ENCODE assay signal across 1 cellular context in the genomic region with DNA sequence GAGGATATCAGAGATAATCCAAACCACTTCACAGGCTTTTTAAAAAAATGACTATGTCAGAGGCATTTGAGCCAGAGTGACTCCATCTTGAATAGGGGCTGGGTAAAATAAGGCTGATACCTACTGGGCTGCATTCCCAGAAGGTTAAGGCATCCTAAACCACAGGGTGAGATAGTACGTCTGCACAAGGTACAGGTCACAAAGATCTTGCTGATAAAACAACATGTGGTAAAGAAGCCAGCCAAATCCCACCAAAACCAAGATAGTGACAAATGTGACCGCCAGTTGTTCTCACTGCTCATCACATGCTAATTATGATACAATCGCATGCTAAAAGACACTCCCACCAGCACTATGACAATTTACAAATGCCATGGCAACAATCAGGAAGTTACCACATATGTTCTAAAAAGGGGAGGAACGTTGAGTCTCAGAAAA.
TF ChIP-seq lines count a peak whose summit lies in the region.

No MANE protein-coding gene starts in this region.

TF ChIP-seq in K562, 482 proteins besides CTCF, POLR2A, EP300 and RAD21 (continued from another document and continues in another):
- TF ChIP-seq, protein P1, sequence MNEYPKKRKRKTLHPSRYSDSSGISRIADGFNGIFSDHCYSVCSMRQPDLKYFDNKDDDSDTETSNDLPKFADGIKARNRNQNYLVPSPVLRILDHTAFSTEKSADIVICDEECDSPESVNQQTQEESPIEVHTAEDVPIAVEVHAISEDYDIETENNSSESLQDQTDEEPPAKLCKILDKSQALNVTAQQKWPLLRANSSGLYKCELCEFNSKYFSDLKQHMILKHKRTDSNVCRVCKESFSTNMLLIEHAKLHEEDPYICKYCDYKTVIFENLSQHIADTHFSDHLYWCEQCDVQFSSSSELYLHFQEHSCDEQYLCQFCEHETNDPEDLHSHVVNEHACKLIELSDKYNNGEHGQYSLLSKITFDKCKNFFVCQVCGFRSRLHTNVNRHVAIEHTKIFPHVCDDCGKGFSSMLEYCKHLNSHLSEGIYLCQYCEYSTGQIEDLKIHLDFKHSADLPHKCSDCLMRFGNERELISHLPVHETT (CRISPR knock-in tag; conservative IDR thresholded peaks at IDR 0.05 in 1 of 2, IDR thresholded peaks at IDR 0.05 in 1 of 2) = peak in 1 of 2 experiments; percentile 97; a peak in 2 of 4 replicates
- TF ChIP-seq MECOM (CRISPR knock-in tag; IDR thresholded peaks at IDR 0.05) = peak; percentile 53; the same call in 1 of the 2 replicates
- peak; percentile 70; the same call in 1 of the 2 replicates for TF ChIP-seq ZNF23 (CRISPR knock-in tag; IDR thresholded peaks at IDR 0.05)
- peak; percentile 94 for TF ChIP-seq ERF (CRISPR knock-in tag; IDR thresholded peaks at IDR 0.05)
- TF ChIP-seq NR2C1 (IDR thresholded peaks at IDR 0.05) = no peak
- TF ChIP-seq NR2C1 (tag; IDR thresholded peaks at IDR 0.05) = peak; percentile 68
- TF ChIP-seq, protein P2, sequence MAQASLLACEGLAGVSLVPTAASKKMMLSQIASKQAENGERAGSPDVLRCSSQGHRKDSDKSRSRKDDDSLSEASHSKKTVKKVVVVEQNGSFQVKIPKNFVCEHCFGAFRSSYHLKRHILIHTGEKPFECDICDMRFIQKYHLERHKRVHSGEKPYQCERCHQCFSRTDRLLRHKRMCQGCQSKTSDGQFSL (CRISPR knock-in tag; IDR thresholded peaks at IDR 0.05) = no peak
- TF ChIP-seq, protein P2 (tag; IDR thresholded peaks at IDR 0.05) = peak in 1 of 2 experiments; percentile 76; a peak in 2 of 4 replicates
- TF ChIP-seq ZNF551 (CRISPR knock-in tag; IDR thresholded peaks at IDR 0.05) = no peak
- TF ChIP-seq, protein P3, sequence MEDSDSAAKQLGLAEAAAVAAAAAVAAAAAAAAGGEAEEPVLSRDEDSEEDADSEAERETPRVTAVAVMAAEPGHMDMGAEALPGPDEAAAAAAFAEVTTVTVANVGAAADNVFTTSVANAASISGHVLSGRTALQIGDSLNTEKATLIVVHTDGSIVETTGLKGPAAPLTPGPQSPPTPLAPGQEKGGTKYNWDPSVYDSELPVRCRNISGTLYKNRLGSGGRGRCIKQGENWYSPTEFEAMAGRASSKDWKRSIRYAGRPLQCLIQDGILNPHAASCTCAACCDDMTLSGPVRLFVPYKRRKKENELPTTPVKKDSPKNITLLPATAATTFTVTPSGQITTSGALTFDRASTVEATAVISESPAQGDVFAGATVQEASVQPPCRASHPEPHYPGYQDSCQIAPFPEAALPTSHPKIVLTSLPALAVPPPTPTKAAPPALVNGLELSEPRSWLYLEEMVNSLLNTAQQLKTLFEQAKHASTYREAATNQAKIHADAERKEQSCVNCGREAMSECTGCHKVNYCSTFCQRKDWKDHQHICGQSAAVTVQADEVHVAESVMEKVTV (CRISPR knock-in tag; IDR thresholded peaks at IDR 0.05) = peak; percentile 11; the same call in 1 of the 2 replicates
- no peak for TF ChIP-seq PPARD (CRISPR knock-in tag; IDR thresholded peaks at IDR 0.05)
- no peak for TF ChIP-seq PHF21A (IDR thresholded peaks at IDR 0.05; ENCODE audit: borderline replicate concordance, low read depth)
- TF ChIP-seq ZNF668 (CRISPR knock-in tag; IDR thresholded peaks at IDR 0.05) = peak; percentile 62; the same call in 1 of the 2 replicates
- TF ChIP-seq ZNF212 (CRISPR knock-in tag; IDR thresholded peaks at IDR 0.05) = peak; percentile 34; the same call in 1 of the 2 replicates
- peak; percentile 65; the same call in 1 of the 2 replicates for TF ChIP-seq HSF4 (CRISPR knock-in tag; IDR thresholded peaks at IDR 0.05; ENCODE audit: borderline replicate concordance)
- peak; percentile 90 for TF ChIP-seq GTF2A2 (tag; IDR thresholded peaks at IDR 0.05)
- no peak for TF ChIP-seq MYC (IDR thresholded peaks at IDR 0.05; ENCODE audit: low read depth, low read length)
- TF ChIP-seq MYC (CRISPR knock-in tag; IDR thresholded peaks at IDR 0.05; ENCODE audit: borderline replicate concordance, low read depth) = no peak
- TF ChIP-seq ZNF3 (CRISPR knock-in tag; IDR thresholded peaks at IDR 0.05) = no peak
- TF ChIP-seq ZNF764 (CRISPR knock-in tag; IDR thresholded peaks at IDR 0.05; ENCODE audit: low read depth) = 0 out of 2 replicates have a peak, but pooled peaks have one; percentile 70
- TF ChIP-seq ZNF184 (CRISPR knock-in tag; IDR thresholded peaks at IDR 0.05) = no peak
- peak; percentile 86 for TF ChIP-seq ZNF79 (CRISPR knock-in tag; IDR thresholded peaks at IDR 0.05; ENCODE audit: low read depth)
- peak; percentile 79; the same call in 1 of the 2 replicates for TF ChIP-seq ZNF174 (CRISPR knock-in tag; IDR thresholded peaks at IDR 0.05)
- peak; percentile 95 for TF ChIP-seq ZNF175 (CRISPR knock-in tag; IDR thresholded peaks at IDR 0.05; ENCODE audit: low read depth)
- TF ChIP-seq, protein P4, sequence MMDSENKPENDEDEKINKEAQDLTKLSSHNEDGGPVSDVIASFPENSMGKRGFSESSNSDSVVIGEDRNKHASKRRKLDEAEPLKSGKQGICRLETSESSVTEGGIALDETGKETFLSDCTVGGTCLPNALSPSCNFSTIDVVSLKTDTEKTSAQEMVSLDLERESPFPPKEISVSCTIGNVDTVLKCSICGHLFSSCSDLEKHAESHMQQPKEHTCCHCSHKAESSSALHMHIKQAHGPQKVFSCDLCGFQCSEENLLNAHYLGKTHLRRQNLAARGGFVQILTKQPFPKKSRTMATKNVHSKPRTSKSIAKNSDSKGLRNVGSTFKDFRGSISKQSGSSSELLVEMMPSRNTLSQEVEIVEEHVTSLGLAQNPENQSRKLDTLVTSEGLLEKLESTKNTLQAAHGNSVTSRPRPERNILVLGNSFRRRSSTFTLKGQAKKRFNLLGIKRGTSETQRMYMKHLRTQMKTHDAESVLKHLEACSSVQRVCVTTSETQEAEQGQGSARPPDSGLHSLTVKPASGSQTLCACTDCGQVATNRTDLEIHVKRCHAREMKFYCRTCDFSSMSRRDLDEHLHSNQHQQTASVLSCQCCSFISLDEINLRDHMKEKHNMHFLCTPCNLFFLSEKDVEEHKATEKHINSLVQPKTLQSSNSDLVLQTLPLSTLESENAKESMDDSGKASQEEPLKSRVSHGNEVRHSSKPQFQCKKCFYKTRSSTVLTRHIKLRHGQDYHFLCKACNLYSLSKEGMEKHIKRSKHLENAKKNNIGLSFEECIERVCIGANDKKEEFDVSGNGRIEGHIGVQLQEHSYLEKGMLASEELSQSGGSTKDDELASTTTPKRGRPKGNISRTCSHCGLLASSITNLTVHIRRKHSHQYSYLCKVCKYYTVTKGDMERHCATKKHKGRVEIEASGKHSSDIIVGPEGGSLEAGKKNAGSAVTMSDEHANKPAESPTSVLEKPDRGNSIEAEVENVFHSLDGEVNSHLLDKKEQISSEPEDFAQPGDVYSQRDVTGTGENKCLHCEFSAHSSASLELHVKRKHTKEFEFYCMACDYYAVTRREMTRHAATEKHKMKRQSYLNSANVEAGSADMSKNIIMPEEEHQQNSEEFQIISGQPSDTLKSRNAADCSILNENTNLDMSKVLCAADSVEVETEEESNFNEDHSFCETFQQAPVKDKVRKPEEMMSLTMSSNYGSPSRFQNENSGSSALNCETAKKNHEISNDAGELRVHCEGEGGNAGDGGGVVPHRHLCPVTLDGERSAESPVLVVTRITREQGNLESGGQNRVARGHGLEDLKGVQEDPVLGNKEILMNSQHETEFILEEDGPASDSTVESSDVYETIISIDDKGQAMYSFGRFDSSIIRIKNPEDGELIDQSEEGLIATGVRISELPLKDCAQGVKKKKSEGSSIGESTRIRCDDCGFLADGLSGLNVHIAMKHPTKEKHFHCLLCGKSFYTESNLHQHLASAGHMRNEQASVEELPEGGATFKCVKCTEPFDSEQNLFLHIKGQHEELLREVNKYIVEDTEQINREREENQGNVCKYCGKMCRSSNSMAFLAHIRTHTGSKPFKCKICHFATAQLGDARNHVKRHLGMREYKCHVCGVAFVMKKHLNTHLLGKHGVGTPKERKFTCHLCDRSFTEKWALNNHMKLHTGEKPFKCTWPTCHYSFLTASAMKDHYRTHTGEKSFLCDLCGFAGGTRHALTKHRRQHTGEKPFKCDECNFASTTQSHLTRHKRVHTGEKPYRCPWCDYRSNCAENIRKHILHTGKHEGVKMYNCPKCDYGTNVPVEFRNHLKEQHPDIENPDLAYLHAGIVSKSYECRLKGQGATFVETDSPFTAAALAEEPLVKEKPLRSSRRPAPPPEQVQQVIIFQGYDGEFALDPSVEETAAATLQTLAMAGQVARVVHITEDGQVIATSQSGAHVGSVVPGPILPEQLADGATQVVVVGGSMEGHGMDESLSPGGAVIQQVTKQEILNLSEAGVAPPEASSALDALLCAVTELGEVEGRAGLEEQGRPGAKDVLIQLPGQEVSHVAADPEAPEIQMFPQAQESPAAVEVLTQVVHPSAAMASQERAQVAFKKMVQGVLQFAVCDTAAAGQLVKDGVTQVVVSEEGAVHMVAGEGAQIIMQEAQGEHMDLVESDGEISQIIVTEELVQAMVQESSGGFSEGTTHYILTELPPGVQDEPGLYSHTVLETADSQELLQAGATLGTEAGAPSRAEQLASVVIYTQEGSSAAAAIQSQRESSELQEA (IDR thresholded peaks at IDR 0.05; ENCODE audit: low read depth) = no peak
- TF ChIP-seq DIDO1 (tag; IDR thresholded peaks at IDR 0.05; ENCODE audit: low read depth) = peak; percentile 68
- no peak for TF ChIP-seq TBL1XR1 (IDR thresholded peaks at IDR 0.05; ENCODE audit: low read length in 2 of 2)
- TF ChIP-seq ETS2 (tag; IDR thresholded peaks at IDR 0.05; ENCODE audit: borderline replicate concordance, poor library complexity, severe bottlenecking) = no peak
- TF ChIP-seq SRSF3 (IDR thresholded peaks at IDR 0.05; ENCODE audit: insufficient read depth, low read length) = no peak
- TF ChIP-seq CREM (IDR thresholded peaks at IDR 0.05; ENCODE audit: low read depth) = no peak
- TF ChIP-seq, protein P5, sequence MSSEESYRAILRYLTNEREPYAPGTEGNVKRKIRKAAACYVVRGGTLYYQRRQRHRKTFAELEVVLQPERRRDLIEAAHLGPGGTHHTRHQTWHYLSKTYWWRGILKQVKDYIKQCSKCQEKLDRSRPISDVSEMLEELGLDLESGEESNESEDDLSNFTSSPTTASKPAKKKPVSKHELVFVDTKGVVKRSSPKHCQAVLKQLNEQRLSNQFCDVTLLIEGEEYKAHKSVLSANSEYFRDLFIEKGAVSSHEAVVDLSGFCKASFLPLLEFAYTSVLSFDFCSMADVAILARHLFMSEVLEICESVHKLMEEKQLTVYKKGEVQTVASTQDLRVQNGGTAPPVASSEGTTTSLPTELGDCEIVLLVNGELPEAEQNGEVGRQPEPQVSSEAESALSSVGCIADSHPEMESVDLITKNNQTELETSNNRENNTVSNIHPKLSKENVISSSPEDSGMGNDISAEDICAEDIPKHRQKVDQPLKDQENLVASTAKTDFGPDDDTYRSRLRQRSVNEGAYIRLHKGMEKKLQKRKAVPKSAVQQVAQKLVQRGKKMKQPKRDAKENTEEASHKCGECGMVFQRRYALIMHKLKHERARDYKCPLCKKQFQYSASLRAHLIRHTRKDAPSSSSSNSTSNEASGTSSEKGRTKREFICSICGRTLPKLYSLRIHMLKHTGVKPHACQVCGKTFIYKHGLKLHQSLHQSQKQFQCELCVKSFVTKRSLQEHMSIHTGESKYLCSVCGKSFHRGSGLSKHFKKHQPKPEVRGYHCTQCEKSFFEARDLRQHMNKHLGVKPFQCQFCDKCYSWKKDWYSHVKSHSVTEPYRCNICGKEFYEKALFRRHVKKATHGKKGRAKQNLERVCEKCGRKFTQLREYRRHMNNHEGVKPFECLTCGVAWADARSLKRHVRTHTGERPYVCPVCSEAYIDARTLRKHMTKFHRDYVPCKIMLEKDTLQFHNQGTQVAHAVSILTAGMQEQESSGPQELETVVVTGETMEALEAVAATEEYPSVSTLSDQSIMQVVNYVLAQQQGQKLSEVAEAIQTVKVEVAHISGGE (CRISPR knock-in tag; IDR thresholded peaks at IDR 0.05) = peak in 1 of 3 experiments; percentile 50; a peak in 1 of 6 replicates
- peak; percentile 64 for TF ChIP-seq FOSL1 (tag; conservative IDR thresholded peaks at IDR 0.05)
- TF ChIP-seq MED1 (CRISPR knock-in tag; IDR thresholded peaks at IDR 0.05; ENCODE audit: borderline replicate concordance) = no peak
- peak; percentile 78; the same call in 1 of the 2 replicates for TF ChIP-seq ZNF165 (CRISPR knock-in tag; IDR thresholded peaks at IDR 0.05; ENCODE audit: borderline replicate concordance)
- TF ChIP-seq, protein P6, sequence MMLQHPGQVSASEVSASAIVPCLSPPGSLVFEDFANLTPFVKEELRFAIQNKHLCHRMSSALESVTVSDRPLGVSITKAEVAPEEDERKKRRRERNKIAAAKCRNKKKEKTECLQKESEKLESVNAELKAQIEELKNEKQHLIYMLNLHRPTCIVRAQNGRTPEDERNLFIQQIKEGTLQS (IDR thresholded peaks at IDR 0.05) = no peak
- TF ChIP-seq, protein P6 (CRISPR knock-in tag; conservative IDR thresholded peaks at IDR 0.05) = no peak
- TF ChIP-seq U2AF1 (optimal IDR thresholded peaks at IDR 0.05; ENCODE audit: low read depth, low read length) = no peak
- TF ChIP-seq BRCA1 (IDR thresholded peaks at IDR 0.05) = no peak
- no peak for TF ChIP-seq BRCA1 (CRISPR knock-in tag; IDR thresholded peaks at IDR 0.05)
- TF ChIP-seq, protein P7, sequence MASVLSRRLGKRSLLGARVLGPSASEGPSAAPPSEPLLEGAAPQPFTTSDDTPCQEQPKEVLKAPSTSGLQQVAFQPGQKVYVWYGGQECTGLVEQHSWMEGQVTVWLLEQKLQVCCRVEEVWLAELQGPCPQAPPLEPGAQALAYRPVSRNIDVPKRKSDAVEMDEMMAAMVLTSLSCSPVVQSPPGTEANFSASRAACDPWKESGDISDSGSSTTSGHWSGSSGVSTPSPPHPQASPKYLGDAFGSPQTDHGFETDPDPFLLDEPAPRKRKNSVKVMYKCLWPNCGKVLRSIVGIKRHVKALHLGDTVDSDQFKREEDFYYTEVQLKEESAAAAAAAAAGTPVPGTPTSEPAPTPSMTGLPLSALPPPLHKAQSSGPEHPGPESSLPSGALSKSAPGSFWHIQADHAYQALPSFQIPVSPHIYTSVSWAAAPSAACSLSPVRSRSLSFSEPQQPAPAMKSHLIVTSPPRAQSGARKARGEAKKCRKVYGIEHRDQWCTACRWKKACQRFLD (CRISPR knock-in tag; IDR thresholded peaks at IDR 0.05) = peak; percentile 97
- no peak for TF ChIP-seq GATAD2A (IDR thresholded peaks at IDR 0.05)
